ENCODE assay signal across 1 cellular context in genomic region chr15:94286581-94286980, GRCh38.
TF ChIP-seq lines count a peak whose summit lies in the region.

No MANE protein-coding gene starts in this region.

TF ChIP-seq in GM23338, 12 proteins besides CTCF, POLR2A, EP300 and RAD21 (continued from another document):
- TF ChIP-seq ZNF462 (CRISPR knock-in tag; IDR thresholded peaks at IDR 0.05) (no peak), EZH2 (IDR thresholded peaks at IDR 0.05; ENCODE audit: low read depth, unreplicated experiment) (no peak), ZNF331 (CRISPR knock-in tag; IDR thresholded peaks at IDR 0.05; ENCODE audit: low read depth) (no peak), ZNF114 (CRISPR knock-in tag; IDR thresholded peaks at IDR 0.05) (no peak), STAT1 (IDR thresholded peaks at IDR 0.05; ENCODE audit: unreplicated experiment) (no peak), REST (IDR thresholded peaks at IDR 0.05; ENCODE audit: unreplicated experiment) (no peak)
